8 cellular contexts compared by ENCODE assay signal in genomic region chr6:53492860-53493634, GRCh38. TPM values are rescaled to one million over a fixed set of nuclear protein-coding genes. Genes with fewer than 3 reads are reported as not detected.
DNase-seq lines count a peak whose midpoint lies in the region; ATAC-seq and TF ChIP-seq lines count a peak whose summit lies in the region.

No MANE protein-coding gene starts in this region.

- POLR2A ChIA-PET in activated CD8-positive, alpha-beta T cell treated with anti-CD3 and anti-CD28 coated beads for 36 hours (lab: Charles Lee): interaction anchor here (1.9 kb wide), 1 partner anchor 159 kb away, joined by 5 read pairs; no protein-coding TSS in a partner anchor

- H3K4me3 Mint-ChIP-seq in activated CD8-positive, alpha-beta T cell treated with anti-CD3 and anti-CD28 coated beads for 36 hours: no peak overlapping the region

- H3K27me3 Mint-ChIP-seq in activated CD8-positive, alpha-beta T cell treated with anti-CD3 and anti-CD28 coated beads for 36 hours: peaks cover 13% of the 10 kb centered on the region

- TF ChIP-seq CTCF in C4-2B (conservative IDR thresholded peaks at IDR 0.05) (peak; percentile 89), omental fat pad (IDR thresholded peaks at IDR 0.05) (peak in 1 of 3 donors; percentile 21)
- TF ChIP-seq CTCF in activated CD8-positive, alpha-beta T cell treated with anti-CD3 and anti-CD28 coated beads for 36 hours (IDR thresholded peaks at IDR 0.05): peak; percentile 77

- ATAC-seq in GM21786 (IDR thresholded peaks at IDR 0.05; ENCODE audit: unreplicated experiment) (peak; percentile 60), omental fat pad (ENCODE audit: low FRiP score) (peak; percentile 88), GM19463 (IDR thresholded peaks at IDR 0.05; ENCODE audit: unreplicated experiment) (no peak), HG03159 (IDR thresholded peaks at IDR 0.05; ENCODE audit: unreplicated experiment) (no peak)
- ATAC-seq in activated CD8-positive, alpha-beta T cell treated with anti-CD3 and anti-CD28 coated beads for 36 hours: peak; percentile 89

- CTCF ChIA-PET in activated CD8-positive, alpha-beta T cell treated with anti-CD3 and anti-CD28 coated beads for 36 hours (lab: Charles Lee): interaction anchor here (0.6 to 7.9 kb wide), 55 partner anchors 8 to 786 kb away, joined by 3 to 224 read pairs (median 4); no protein-coding TSS in a partner anchor

- intact Hi-C loops in activated CD8-positive, alpha-beta T cell treated with anti-CD3 and anti-CD28 coated beads for 36 hours (cut with micrococcal nuclease): loop anchor here (1.0 to 2.0 kb wide), 2 partner anchors 158 to 236 kb away; no protein-coding TSS in a partner anchor

- H3K9me3 Mint-ChIP-seq in activated CD8-positive, alpha-beta T cell treated with anti-CD3 and anti-CD28 coated beads for 36 hours: peaks cover 2% of the 10 kb centered on the region

- DNase-seq in NCI-H2227 treated with DMSO at 0.1 percent for 48 hours (lab: John Stamatoyannopoulos, UW) (peak; percentile 68), fibroblast of the conjunctiva (ENCODE audit: low read depth) (peak; percentile 48), omental fat pad (ENCODE audit: low spot score) (no peak)
- peak; percentile 44 for DNase-seq in activated CD8-positive, alpha-beta T cell treated with anti-CD3 and anti-CD28 coated beads for 36 hours

- H3K27ac Mint-ChIP-seq in activated CD8-positive, alpha-beta T cell treated with anti-CD3 and anti-CD28 coated beads for 36 hours: peak overlapping the region; percentile 32

- H3K27ac ChIP-seq in C4-2B: no peak overlapping the region

- H3K4me1 Mint-ChIP-seq in activated CD8-positive, alpha-beta T cell treated with anti-CD3 and anti-CD28 coated beads for 36 hours (ENCODE audit: low read depth): peaks cover 6% of the 10 kb centered on the region

- no peaks in the 10 kb centered on the region for H3K36me3 Mint-ChIP-seq in activated CD8-positive, alpha-beta T cell treated with anti-CD3 and anti-CD28 coated beads for 36 hours (ENCODE audit: low read depth)

RNA-seq across cellular contexts. Expression of gene GCLC, which starts 51.9 kb away (rescaled TPM):
- 10 to 100 TPM; 17.0 to 18.6 TPM for total RNA-seq in activated CD8-positive, alpha-beta T cell treated with anti-CD3 and anti-CD28 coated beads for 36 hours
- total RNA-seq in omental fat pad: 10 to 100 TPM; 38.6 to 86.3 (median 46.6) TPM

Comparison
In these comparisons a context has a peak if more than half of its experiments do, and no peak if none do; other contexts are left out.
1. ATAC-seq: peak in GM21786 (single experiment), activated CD8-positive, alpha-beta T cell treated with anti-CD3 and anti-CD28 coated beads for 36 hours (single experiment) and omental fat pad (single experiment); none in GM19463 (single experiment) and HG03159 (single experiment).